In the genomic region with DNA sequence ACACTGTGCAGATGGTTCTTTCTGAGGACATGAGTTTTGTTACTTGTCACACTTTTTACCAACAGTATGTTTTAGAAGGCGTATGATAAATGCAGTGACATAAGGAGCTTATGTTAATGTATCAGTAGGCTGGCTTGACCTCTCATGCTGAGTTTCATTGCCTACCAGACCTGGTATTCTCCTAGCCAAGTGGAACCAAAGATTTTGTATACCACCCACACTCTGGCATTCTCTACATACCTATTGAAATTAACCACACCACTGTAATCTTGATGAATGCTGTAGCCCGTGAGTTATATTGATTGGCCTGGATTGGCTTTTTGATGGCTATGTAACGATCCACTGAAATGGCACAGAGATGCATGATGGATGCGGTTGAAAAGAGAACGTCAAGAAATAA, we compare ENCODE assay signal across 17 cellular contexts. TPM values are rescaled to one million over a fixed set of nuclear protein-coding genes. Genes with fewer than 3 reads are reported as not detected.
"Had no signal": no experiment of that assay in that cellular context is flagged by ENCODE, and none has a peak within 500 bp of the region (broad histone marks: within the 10 kb centered on the region; RNA-seq: fewer than 3 reads in every experiment).

No MANE protein-coding gene starts in this region.

- H3K27me3 ChIP-seq: body of pancreas, dorsolateral prefrontal cortex, tibial artery, vagina had no signal

- H3K27ac Mint-ChIP-seq: activated naive CD8-positive, alpha-beta T cell; activated T-cell treated with anti-CD3 and anti-CD28 coated beads, Interleukin-2, amount 50 U/mL, for 72 hours; mesothelial cell of epicardium; natural killer cell treated with Interleukin-12 subunit alpha and Interleukin-12 subunit beta and Interleukin-15 and Interleukin-18, amount 100 ng/mL, for 72 hours had no signal

- H3K9me3 Mint-ChIP-seq: activated T-cell treated with anti-CD3 and anti-CD28 coated beads, Interleukin-2, amount 50 U/mL, for 72 hours; mesothelial cell of epicardium; natural killer cell treated with Interleukin-12 subunit alpha and Interleukin-12 subunit beta and Interleukin-15 and Interleukin-18, amount 100 ng/mL, for 72 hours had no signal

- H3K4me3 ChIP-seq: body of pancreas, dorsolateral prefrontal cortex, lower lobe of right lung, tibial artery, vagina had no signal

- H3K27me3 Mint-ChIP-seq: activated naive CD8-positive, alpha-beta T cell; natural killer cell treated with Interleukin-12 subunit alpha and Interleukin-12 subunit beta and Interleukin-15 and Interleukin-18, amount 100 ng/mL, for 72 hours had no signal

- DNase-seq: activated CD4-positive, alpha-beta T cell treated with anti-CD3 and anti-CD28 coated beads, Interleukin-2, amount 50 U/mL, for 4 hours; activated T-cell treated with anti-CD3 and anti-CD28 coated beads, Interleukin-2, amount 50 U/mL, for 72 hours; body of pancreas; dorsolateral prefrontal cortex; islet precursor cell; lower lobe of right lung; retina; stimulated activated CD4-positive, alpha-beta T cell treated with anti-CD3 and anti-CD28 coated beads, Interleukin-2, amount 100 ng/mL, for 24 hours; stimulated activated naive CD8-positive, alpha-beta T cell treated with anti-CD3 and anti-CD28 coated beads, Interleukin-15, Interleukin-2, amounts not matched to agents 100 U/mL and 50 U/mL, for 24 hours; substantia nigra; tibial artery; WERI-Rb-1 had no signal

- ATAC-seq: activated T-cell treated with anti-CD3 and anti-CD28 coated beads, Interleukin-2, amount 50 U/mL, for 72 hours; body of pancreas; lower lobe of right lung; natural killer cell treated with Interleukin-12 subunit alpha and Interleukin-12 subunit beta and Interleukin-15 and Interleukin-18, amount 100 ng/mL, for 72 hours; stimulated activated naive CD8-positive, alpha-beta T cell treated with anti-CD3 and anti-CD28 coated beads, Interleukin-15, Interleukin-2, amounts not matched to agents 100 U/mL and 50 U/mL, for 24 hours had no signal

- H3K4me1 ChIP-seq: body of pancreas had no signal

- H3K27ac ChIP-seq: body of pancreas, dorsolateral prefrontal cortex, lower lobe of right lung, tibial artery, vagina, WERI-Rb-1 had no signal

- H3K4me3 Mint-ChIP-seq: activated naive CD8-positive, alpha-beta T cell; activated T-cell treated with anti-CD3 and anti-CD28 coated beads, Interleukin-2, amount 50 U/mL, for 72 hours; mesothelial cell of epicardium; natural killer cell treated with Interleukin-12 subunit alpha and Interleukin-12 subunit beta and Interleukin-15 and Interleukin-18, amount 100 ng/mL, for 72 hours had no signal

RNA-seq across cellular contexts. Expression of a gene that starts 11.4 kb away (rescaled TPM):
- total RNA-seq: activated CD8-positive, alpha-beta memory T cell treated with anti-CD3 and anti-CD28 coated beads for 36 hours; activated T-cell treated with anti-CD3 and anti-CD28 coated beads, Interleukin-2, amount 50 U/mL, for 72 hours; body of pancreas; natural killer cell treated with Interleukin-12 subunit alpha and Interleukin-12 subunit beta and Interleukin-15 and Interleukin-18, amount 100 ng/mL, for 72 hours had no signal
